In the genomic region with DNA sequence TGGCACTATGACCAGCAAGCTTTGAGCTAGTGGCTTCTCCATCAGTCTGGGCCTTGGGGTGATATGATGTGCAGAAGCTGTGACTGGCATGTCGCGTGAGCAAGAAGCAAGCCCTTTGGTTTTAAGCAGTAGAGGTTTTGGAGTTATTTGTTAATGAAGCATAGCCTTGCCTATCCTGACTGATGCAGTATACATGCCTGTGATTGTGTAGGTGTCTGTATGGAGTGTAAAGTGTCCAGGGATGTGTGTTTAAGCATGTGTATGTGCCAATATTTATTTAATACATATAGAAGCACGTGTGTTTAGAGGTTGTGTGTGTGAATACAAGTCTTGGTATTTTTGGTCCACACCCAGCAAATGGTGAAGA, we compare ENCODE assay signal across 2 cellular contexts.
TF ChIP-seq lines count a peak whose summit lies in the region.

No MANE protein-coding gene starts in this region.

TF ChIP-seq in HepG2, 621 proteins besides CTCF, POLR2A, EP300 and RAD21:
- TF ChIP-seq MNT (IDR thresholded peaks at IDR 0.05) (peak; percentile 44; the same call in 1 of the 2 replicates), ZNF547 (CRISPR knock-in tag; IDR thresholded peaks at IDR 0.05) (no peak), ZNF12 (CRISPR knock-in tag; IDR thresholded peaks at IDR 0.05) (peak; percentile 97), ARNTL (CRISPR knock-in tag; IDR thresholded peaks at IDR 0.05) (no peak)
- TF ChIP-seq, protein P1, sequence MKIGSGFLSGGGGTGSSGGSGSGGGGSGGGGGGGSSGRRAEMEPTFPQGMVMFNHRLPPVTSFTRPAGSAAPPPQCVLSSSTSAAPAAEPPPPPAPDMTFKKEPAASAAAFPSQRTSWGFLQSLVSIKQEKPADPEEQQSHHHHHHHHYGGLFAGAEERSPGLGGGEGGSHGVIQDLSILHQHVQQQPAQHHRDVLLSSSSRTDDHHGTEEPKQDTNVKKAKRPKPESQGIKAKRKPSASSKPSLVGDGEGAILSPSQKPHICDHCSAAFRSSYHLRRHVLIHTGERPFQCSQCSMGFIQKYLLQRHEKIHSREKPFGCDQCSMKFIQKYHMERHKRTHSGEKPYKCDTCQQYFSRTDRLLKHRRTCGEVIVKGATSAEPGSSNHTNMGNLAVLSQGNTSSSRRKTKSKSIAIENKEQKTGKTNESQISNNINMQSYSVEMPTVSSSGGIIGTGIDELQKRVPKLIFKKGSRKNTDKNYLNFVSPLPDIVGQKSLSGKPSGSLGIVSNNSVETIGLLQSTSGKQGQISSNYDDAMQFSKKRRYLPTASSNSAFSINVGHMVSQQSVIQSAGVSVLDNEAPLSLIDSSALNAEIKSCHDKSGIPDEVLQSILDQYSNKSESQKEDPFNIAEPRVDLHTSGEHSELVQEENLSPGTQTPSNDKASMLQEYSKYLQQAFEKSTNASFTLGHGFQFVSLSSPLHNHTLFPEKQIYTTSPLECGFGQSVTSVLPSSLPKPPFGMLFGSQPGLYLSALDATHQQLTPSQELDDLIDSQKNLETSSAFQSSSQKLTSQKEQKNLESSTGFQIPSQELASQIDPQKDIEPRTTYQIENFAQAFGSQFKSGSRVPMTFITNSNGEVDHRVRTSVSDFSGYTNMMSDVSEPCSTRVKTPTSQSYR (CRISPR knock-in tag; IDR thresholded peaks at IDR 0.05; ENCODE audit: borderline replicate concordance): no peak
- TF ChIP-seq, protein P2, sequence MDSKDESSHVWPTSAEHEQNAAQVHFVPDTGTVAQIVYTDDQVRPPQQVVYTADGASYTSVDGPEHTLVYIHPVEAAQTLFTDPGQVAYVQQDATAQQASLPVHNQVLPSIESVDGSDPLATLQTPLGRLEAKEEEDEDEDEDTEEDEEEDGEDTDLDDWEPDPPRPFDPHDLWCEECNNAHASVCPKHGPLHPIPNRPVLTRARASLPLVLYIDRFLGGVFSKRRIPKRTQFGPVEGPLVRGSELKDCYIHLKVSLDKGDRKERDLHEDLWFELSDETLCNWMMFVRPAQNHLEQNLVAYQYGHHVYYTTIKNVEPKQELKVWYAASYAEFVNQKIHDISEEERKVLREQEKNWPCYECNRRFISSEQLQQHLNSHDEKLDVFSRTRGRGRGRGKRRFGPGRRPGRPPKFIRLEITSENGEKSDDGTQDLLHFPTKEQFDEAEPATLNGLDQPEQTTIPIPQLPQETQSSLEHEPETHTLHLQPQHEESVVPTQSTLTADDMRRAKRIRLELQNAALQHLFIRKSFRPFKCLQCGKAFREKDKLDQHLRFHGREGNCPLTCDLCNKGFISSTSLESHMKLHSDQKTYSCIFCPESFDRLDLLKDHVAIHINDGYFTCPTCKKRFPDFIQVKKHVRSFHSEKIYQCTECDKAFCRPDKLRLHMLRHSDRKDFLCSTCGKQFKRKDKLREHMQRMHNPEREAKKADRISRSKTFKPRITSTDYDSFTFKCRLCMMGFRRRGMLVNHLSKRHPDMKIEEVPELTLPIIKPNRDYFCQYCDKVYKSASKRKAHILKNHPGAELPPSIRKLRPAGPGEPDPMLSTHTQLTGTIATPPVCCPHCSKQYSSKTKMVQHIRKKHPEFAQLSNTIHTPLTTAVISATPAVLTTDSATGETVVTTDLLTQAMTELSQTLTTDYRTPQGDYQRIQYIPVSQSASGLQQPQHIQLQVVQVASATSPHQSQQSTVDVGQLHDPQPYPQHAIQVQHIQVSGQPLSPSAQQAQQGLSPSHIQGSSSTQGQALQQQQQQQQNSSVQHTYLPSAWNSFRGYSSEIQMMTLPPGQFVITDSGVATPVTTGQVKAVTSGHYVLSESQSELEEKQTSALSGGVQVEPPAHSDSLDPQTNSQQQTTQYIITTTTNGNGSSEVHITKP (CRISPR knock-in tag; IDR thresholded peaks at IDR 0.05; ENCODE audit: low read depth): no peak

TF ChIP-seq in GM12878, 131 proteins besides CTCF, POLR2A, EP300 and RAD21:
- TF ChIP-seq, protein P3, sequence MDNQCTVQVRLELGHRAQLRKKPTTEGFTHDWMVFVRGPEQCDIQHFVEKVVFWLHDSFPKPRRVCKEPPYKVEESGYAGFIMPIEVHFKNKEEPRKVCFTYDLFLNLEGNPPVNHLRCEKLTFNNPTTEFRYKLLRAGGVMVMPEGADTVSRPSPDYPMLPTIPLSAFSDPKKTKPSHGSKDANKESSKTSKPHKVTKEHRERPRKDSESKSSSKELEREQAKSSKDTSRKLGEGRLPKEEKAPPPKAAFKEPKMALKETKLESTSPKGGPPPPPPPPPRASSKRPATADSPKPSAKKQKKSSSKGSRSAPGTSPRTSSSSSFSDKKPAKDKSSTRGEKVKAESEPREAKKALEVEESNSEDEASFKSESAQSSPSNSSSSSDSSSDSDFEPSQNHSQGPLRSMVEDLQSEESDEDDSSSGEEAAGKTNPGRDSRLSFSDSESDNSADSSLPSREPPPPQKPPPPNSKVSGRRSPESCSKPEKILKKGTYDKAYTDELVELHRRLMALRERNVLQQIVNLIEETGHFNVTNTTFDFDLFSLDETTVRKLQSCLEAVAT (IDR thresholded peaks at IDR 0.05): peak; percentile 12
- TF ChIP-seq EGR1 (IDR thresholded peaks at IDR 0.05; ENCODE audit: borderline replicate concordance in 1 of 2, low read depth in 2 of 2, low read length in 2 of 2) (no peak), TCF7 (IDR thresholded peaks at IDR 0.05; ENCODE audit: borderline replicate concordance) (no peak), NFIC (IDR thresholded peaks at IDR 0.05; ENCODE audit: low read depth, low read length) (no peak), RFX5 (IDR thresholded peaks at IDR 0.05; ENCODE audit: low read depth, low read length) (no peak), CBX5 (IDR thresholded peaks at IDR 0.05; ENCODE audit: low read depth) (no peak), ZNF217 (IDR thresholded peaks at IDR 0.05) (peak; percentile 81; the same call in 1 of the 2 replicates)
- TF ChIP-seq, protein P4, sequence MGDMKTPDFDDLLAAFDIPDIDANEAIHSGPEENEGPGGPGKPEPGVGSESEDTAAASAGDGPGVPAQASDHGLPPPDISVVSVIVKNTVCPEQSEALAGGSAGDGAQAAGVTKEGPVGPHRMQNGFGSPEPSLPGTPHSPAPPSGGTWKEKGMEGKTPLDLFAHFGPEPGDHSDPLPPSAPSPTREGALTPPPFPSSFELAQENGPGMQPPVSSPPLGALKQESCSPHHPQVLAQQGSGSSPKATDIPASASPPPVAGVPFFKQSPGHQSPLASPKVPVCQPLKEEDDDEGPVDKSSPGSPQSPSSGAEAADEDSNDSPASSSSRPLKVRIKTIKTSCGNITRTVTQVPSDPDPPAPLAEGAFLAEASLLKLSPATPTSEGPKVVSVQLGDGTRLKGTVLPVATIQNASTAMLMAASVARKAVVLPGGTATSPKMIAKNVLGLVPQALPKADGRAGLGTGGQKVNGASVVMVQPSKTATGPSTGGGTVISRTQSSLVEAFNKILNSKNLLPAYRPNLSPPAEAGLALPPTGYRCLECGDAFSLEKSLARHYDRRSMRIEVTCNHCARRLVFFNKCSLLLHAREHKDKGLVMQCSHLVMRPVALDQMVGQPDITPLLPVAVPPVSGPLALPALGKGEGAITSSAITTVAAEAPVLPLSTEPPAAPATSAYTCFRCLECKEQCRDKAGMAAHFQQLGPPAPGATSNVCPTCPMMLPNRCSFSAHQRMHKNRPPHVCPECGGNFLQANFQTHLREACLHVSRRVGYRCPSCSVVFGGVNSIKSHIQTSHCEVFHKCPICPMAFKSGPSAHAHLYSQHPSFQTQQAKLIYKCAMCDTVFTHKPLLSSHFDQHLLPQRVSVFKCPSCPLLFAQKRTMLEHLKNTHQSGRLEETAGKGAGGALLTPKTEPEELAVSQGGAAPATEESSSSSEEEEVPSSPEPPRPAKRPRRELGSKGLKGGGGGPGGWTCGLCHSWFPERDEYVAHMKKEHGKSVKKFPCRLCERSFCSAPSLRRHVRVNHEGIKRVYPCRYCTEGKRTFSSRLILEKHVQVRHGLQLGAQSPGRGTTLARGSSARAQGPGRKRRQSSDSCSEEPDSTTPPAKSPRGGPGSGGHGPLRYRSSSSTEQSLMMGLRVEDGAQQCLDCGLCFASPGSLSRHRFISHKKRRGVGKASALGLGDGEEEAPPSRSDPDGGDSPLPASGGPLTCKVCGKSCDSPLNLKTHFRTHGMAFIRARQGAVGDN (IDR thresholded peaks at IDR 0.05): peak; percentile 22
